ENCODE assay signal across 9 cellular contexts in genomic region chr4:75664604-75665003, GRCh38. TPM values are rescaled to one million over a fixed set of nuclear protein-coding genes. Genes with fewer than 3 reads are reported as not detected.
DNase-seq lines count a peak whose midpoint lies in the region; ATAC-seq and TF ChIP-seq lines count a peak whose summit lies in the region.
"Not testable (repeated sequence)": the region's sequence is repeated elsewhere in the genome, so short reads cannot be mapped to it uniquely, and the experiment has no call there.
"Had no signal": no experiment of that assay in that cellular context is flagged by ENCODE, and none has a peak within 500 bp of the region (broad histone marks: within the 10 kb centered on the region; RNA-seq: fewer than 3 reads in every experiment).

No MANE protein-coding gene starts in this region.

- H3K9ac ChIP-seq in Loucy (ENCODE audit: low read depth, low read length, poor library complexity, severe bottlenecking) = not testable (repeated sequence)

- not testable (repeated sequence) for H3F3A ChIP-seq in Loucy (ENCODE audit: low read depth)

- not testable (repeated sequence) for H3K9me3 ChIP-seq in Loucy (ENCODE audit: insufficient read depth, low read depth, low read length)

- H2AFZ ChIP-seq in Loucy (ENCODE audit: low read length) = not testable (repeated sequence)

- peaks cover 64% of the 10 kb centered on the region for H3K4me1 Mint-ChIP-seq in activated CD4-positive, alpha-beta memory T cell treated with anti-CD3 and anti-CD28 coated beads for 36 hours (ENCODE audit: low read depth)
- H3K4me1 Mint-ChIP-seq in activated T-cell treated with anti-CD3 and anti-CD28 coated beads, Interleukin-2, amount 50 U/mL, for 72 hours (ENCODE audit: low read depth) = peaks cover 67% of the 10 kb centered on the region
- H3K4me1 Mint-ChIP-seq in central memory CD8-positive, alpha-beta T cell = peaks cover 48% of the 10 kb centered on the region
- peaks cover 39% of the 10 kb centered on the region for H3K4me1 Mint-ChIP-seq in memory B cell
- peaks cover 71% of the 10 kb centered on the region for H3K4me1 Mint-ChIP-seq in stimulated activated naive CD8-positive, alpha-beta T cell treated with anti-CD3 and anti-CD28 coated beads, Interleukin-15, amount 100 ng/mL, for 72 hours

- H3K36me3 ChIP-seq in Loucy (ENCODE audit: insufficient read depth, low read length) = peaks cover 32% of the 10 kb centered on the region

- CTCF ChIA-PET in activated CD4-positive, alpha-beta memory T cell treated with anti-CD3 and anti-CD28 coated beads for 36 hours (lab: Charles Lee) = not testable (repeated sequence)

- peak overlapping the region; percentile 38 for H3K27ac ChIP-seq in epithelial cell of prostate

- not testable (repeated sequence) for H3K4me3 Mint-ChIP-seq in activated CD4-positive, alpha-beta memory T cell treated with anti-CD3 and anti-CD28 coated beads for 36 hours; activated T-cell treated with anti-CD3 and anti-CD28 coated beads, Interleukin-2, amount 50 U/mL, for 72 hours; central memory CD8-positive, alpha-beta T cell; memory B cell
- peak overlapping the region; percentile 9 to 62 for H3K4me3 Mint-ChIP-seq in stimulated activated naive CD8-positive, alpha-beta T cell treated with anti-CD3 and anti-CD28 coated beads, Interleukin-15, amount 100 ng/mL, for 72 hours

- intact Hi-C loops in activated CD4-positive, alpha-beta memory T cell treated with anti-CD3 and anti-CD28 coated beads for 36 hours (cut with micrococcal nuclease) = not testable (repeated sequence)

- H3K27me3 ChIP-seq in Loucy (ENCODE audit: insufficient read depth, low read length, poor library complexity, severe bottlenecking) = not testable (repeated sequence)

- peaks cover 18% of the 10 kb centered on the region for H3K36me3 Mint-ChIP-seq in activated CD4-positive, alpha-beta memory T cell treated with anti-CD3 and anti-CD28 coated beads for 36 hours
- H3K36me3 Mint-ChIP-seq in activated T-cell treated with anti-CD3 and anti-CD28 coated beads, Interleukin-2, amount 50 U/mL, for 72 hours (ENCODE audit: insufficient read depth in 2 of 2) = peaks cover 6 to 18% of the 10 kb centered on the region in 2 donors
- peaks cover 33% of the 10 kb centered on the region for H3K36me3 Mint-ChIP-seq in central memory CD8-positive, alpha-beta T cell (ENCODE audit: insufficient read depth)
- H3K36me3 Mint-ChIP-seq in memory B cell = not testable (repeated sequence)

- not testable (repeated sequence) for H3K9me3 Mint-ChIP-seq in activated CD4-positive, alpha-beta memory T cell treated with anti-CD3 and anti-CD28 coated beads for 36 hours; activated T-cell treated with anti-CD3 and anti-CD28 coated beads, Interleukin-2, amount 50 U/mL, for 72 hours; central memory CD8-positive, alpha-beta T cell; memory B cell; stimulated activated naive CD8-positive, alpha-beta T cell treated with anti-CD3 and anti-CD28 coated beads, Interleukin-15, amount 100 ng/mL, for 72 hours

- H3K4me3 ChIP-seq in Loucy (ENCODE audit: low read length, poor library complexity, severe bottlenecking) = peak overlapping the region; percentile 99

- H3K4me2 ChIP-seq in Loucy (ENCODE audit: low read depth, low read length, poor library complexity, severe bottlenecking) = peak overlapping the region; percentile 89

- H3K4me1 ChIP-seq in Loucy (ENCODE audit: insufficient read depth, low read length, poor library complexity, severe bottlenecking) = peaks cover 39% of the 10 kb centered on the region

- H3K9me2 ChIP-seq in Loucy (replicated peaks; ENCODE audit: low read depth, low read length) = not testable (repeated sequence)

- not testable (repeated sequence) for ATAC-seq in activated T-cell treated with anti-CD3 and anti-CD28 coated beads, Interleukin-2, amount 50 U/mL, for 72 hours (replicated peaks in 1 of 2); central memory CD8-positive, alpha-beta T cell (replicated peaks; ENCODE audit: extremely low read depth, poor library complexity, severe bottlenecking); memory B cell (ENCODE audit: low read depth); stimulated activated naive CD8-positive, alpha-beta T cell treated with anti-CD3 and anti-CD28 coated beads, Interleukin-15, amount 100 ng/mL, for 72 hours

- H4K20me1 ChIP-seq in Loucy (ENCODE audit: insufficient read depth, low read length, poor library complexity, severe bottlenecking) = peaks cover 96% of the 10 kb centered on the region

- H3K27me3 Mint-ChIP-seq in activated CD4-positive, alpha-beta memory T cell treated with anti-CD3 and anti-CD28 coated beads for 36 hours; activated T-cell treated with anti-CD3 and anti-CD28 coated beads, Interleukin-2, amount 50 U/mL, for 72 hours (ENCODE audit: low read depth); central memory CD8-positive, alpha-beta T cell; memory B cell; stimulated activated naive CD8-positive, alpha-beta T cell treated with anti-CD3 and anti-CD28 coated beads, Interleukin-15, amount 100 ng/mL, for 72 hours: not testable (repeated sequence)

- not testable (repeated sequence) for DNase-seq in activated CD4-positive, alpha-beta memory T cell treated with anti-CD3 and anti-CD28 coated beads for 36 hours; activated T-cell treated with anti-CD3 and anti-CD28 coated beads, Interleukin-2, amount 50 U/mL, for 72 hours; central memory CD8-positive, alpha-beta T cell (ENCODE audit: low spot score in 2 of 2); epithelial cell of prostate (ENCODE audit: low read depth, low spot score); memory B cell (ENCODE audit: low spot score in 2 of 2); stimulated activated naive CD8-positive, alpha-beta T cell treated with anti-CD3 and anti-CD28 coated beads, Interleukin-15, amount 100 ng/mL, for 72 hours

- POLR2A ChIA-PET in activated CD4-positive, alpha-beta memory T cell treated with anti-CD3 and anti-CD28 coated beads for 36 hours (lab: Charles Lee) = not testable (repeated sequence)

- peak overlapping the region; percentile 28 for H3K27ac Mint-ChIP-seq in activated CD4-positive, alpha-beta memory T cell treated with anti-CD3 and anti-CD28 coated beads for 36 hours
- H3K27ac Mint-ChIP-seq in activated T-cell treated with anti-CD3 and anti-CD28 coated beads, Interleukin-2, amount 50 U/mL, for 72 hours = peak overlapping the region; percentile 87
- peak overlapping the region; percentile 71 for H3K27ac Mint-ChIP-seq in central memory CD8-positive, alpha-beta T cell (ENCODE audit: low read depth)
- H3K27ac Mint-ChIP-seq in memory B cell = peak overlapping the region; percentile 53
- H3K27ac Mint-ChIP-seq in stimulated activated naive CD8-positive, alpha-beta T cell treated with anti-CD3 and anti-CD28 coated beads, Interleukin-15, amount 100 ng/mL, for 72 hours = peak overlapping the region in 1 of 2 donors; percentile 97

- not testable (repeated sequence) for TF ChIP-seq CTCF in Loucy (conservative IDR thresholded peaks at IDR 0.05; ENCODE audit: low read length)

- H3K79me2 ChIP-seq in Loucy (ENCODE audit: insufficient read depth, low read length) = peaks cover 100% of the 10 kb centered on the region

RNA-seq across cellular contexts. Expression of gene G3BP2, which starts 8.6 kb away (rescaled TPM):
- 100 to 1,000 TPM; 137 to 144 TPM for total RNA-seq in activated CD4-positive, alpha-beta memory T cell treated with anti-CD3 and anti-CD28 coated beads for 36 hours
- total RNA-seq in activated T-cell treated with anti-CD3 and anti-CD28 coated beads, Interleukin-2, amount 50 U/mL, for 72 hours = 100 to 1,000 TPM; 204 to 212 TPM

RNA-seq across cellular contexts. Expression of gene CDKL2, which starts 34.3 kb away (rescaled TPM):
- total RNA-seq in activated CD4-positive, alpha-beta memory T cell treated with anti-CD3 and anti-CD28 coated beads for 36 hours = 1 to 10 TPM in 1 of 2 experiments, under 1 TPM in 1; 0.97 to 1.1 TPM
- 1 to 10 TPM; 1.3 to 2.2 TPM for total RNA-seq in activated T-cell treated with anti-CD3 and anti-CD28 coated beads, Interleukin-2, amount 50 U/mL, for 72 hours
- total RNA-seq: A172, G401 had no signal

RNA-seq across cellular contexts. Expression of gene USO1, which starts 59.8 kb away (rescaled TPM):
- total RNA-seq in activated CD4-positive, alpha-beta memory T cell treated with anti-CD3 and anti-CD28 coated beads for 36 hours = 10 to 100 TPM; 57.3 to 59.0 TPM
- total RNA-seq in activated T-cell treated with anti-CD3 and anti-CD28 coated beads, Interleukin-2, amount 50 U/mL, for 72 hours = 10 to 100 TPM; 42.0 to 51.7 TPM
